ENCODE assay signal across 12 cellular contexts in genomic region chr2:236661762-236662110, GRCh38.
A peak's percentile ranks its signal among the peaks of the same experiment; 100 is the strongest.
DNase-seq lines count a peak whose midpoint lies in the region; ATAC-seq and TF ChIP-seq lines count a peak whose summit lies in the region.
"Had no signal": no experiment of that assay in that cellular context is flagged by ENCODE, and none has a peak within 500 bp of the region (broad histone marks: within the 10 kb centered on the region; RNA-seq: fewer than 3 reads in every experiment).

No MANE protein-coding gene starts in this region.

- H2BK120ac ChIP-seq in neuronal stem cell (ENCODE audit: low read depth, low read length) = no peak overlapping the region

- no peaks in the 10 kb centered on the region for H3K79me2 ChIP-seq in ACC112 (ENCODE audit: control insufficient read depth, insufficient read depth, low read length, unreplicated experiment)

- H3K9ac ChIP-seq in neuronal stem cell (ENCODE audit: low read depth, low read length, poor library complexity) = no peak overlapping the region

- H3K27me3 ChIP-seq in ACC112 (ENCODE audit: insufficient read depth, low read length) (no peaks in the 10 kb centered on the region), neuronal stem cell (ENCODE audit: control insufficient read depth in 3 of 3, insufficient read depth in 3 of 3, low read depth in 1 of 3, low read length in 3 of 3) (no peaks in the 10 kb centered on the region)

- H2BK15ac ChIP-seq in neuronal stem cell (ENCODE audit: low read length) = no peak overlapping the region

- peaks cover 0 to 19% of the 10 kb centered on the region in 2 donors for H3K9me3 ChIP-seq in neuronal stem cell (replicated peaks in 1 of 2; ENCODE audit: control insufficient read depth in 2 of 2, insufficient read depth in 1 of 2, low read depth in 1 of 2, low read length in 2 of 2)

- no peak overlapping the region for H2BK12ac ChIP-seq in neuronal stem cell (ENCODE audit: low read length)

- no peak overlapping the region for H3K23ac ChIP-seq in neuronal stem cell (ENCODE audit: low read depth, low read length, poor library complexity)

- H3K27ac ChIP-seq in ACC112 (ENCODE audit: low read depth, low read length) (peak overlapping the region; percentile 91), VCaP (peak overlapping the region; percentile 76), neuronal stem cell (replicated peaks; ENCODE audit: low read length) (peak overlapping the region; percentile 68), caudate nucleus (ENCODE audit: low read depth, low read length) (no peak overlapping the region)

- H3K4me1 ChIP-seq in ACC112 (ENCODE audit: control insufficient read depth, insufficient read depth, low read length, unreplicated experiment) (peaks cover 47% of the 10 kb centered on the region), neuronal stem cell (ENCODE audit: control insufficient read depth in 2 of 2, insufficient read depth in 1 of 2, low read depth in 1 of 2, low read length in 2 of 2) (peaks cover 10 to 12% of the 10 kb centered on the region in 2 donors)

- no peak overlapping the region for H4K91ac ChIP-seq in neuronal stem cell (ENCODE audit: low read depth, low read length, poor library complexity)

- no peak overlapping the region for H2BK5ac ChIP-seq in neuronal stem cell (ENCODE audit: low read length)

- no peak overlapping the region for H3K14ac ChIP-seq in neuronal stem cell (ENCODE audit: low read length)

- H3K79me1 ChIP-seq in neuronal stem cell (ENCODE audit: low read depth, low read length) = no peaks in the 10 kb centered on the region

- TF ChIP-seq CTCF in VCaP (conservative IDR thresholded peaks at IDR 0.05) (no peak), fibroblast of villous mesenchyme (IDR thresholded peaks at IDR 0.05; ENCODE audit: insufficient read depth, low read depth, low read length) (no peak)

- H3K18ac ChIP-seq in neuronal stem cell (ENCODE audit: low read length) = no peak overlapping the region

- H2AFZ ChIP-seq in ACC112 (ENCODE audit: low read length, unreplicated experiment) (peak overlapping the region; percentile 51), neuronal stem cell (ENCODE audit: low read length) (peak overlapping the region; percentile 66)

- H2AK5ac ChIP-seq in neuronal stem cell (ENCODE audit: low read depth, low read length) = no peak overlapping the region

- H3K4me3 ChIP-seq in ACC112 (ENCODE audit: low read depth, low read length) (peak overlapping the region; percentile 48; the same call in 1 of the 2 replicates), fibroblast of villous mesenchyme (ENCODE audit: low read depth, low read length) (no peak overlapping the region), neuronal stem cell (ENCODE audit: low read length in 2 of 2) (no peak overlapping the region)
- H3K4me3 ChIP-seq: GM12878 had no signal

- DNase-seq in fibroblast of villous mesenchyme (ENCODE audit: low read depth) = peak; percentile 31
- no peak for DNase-seq in neuronal stem cell (ENCODE audit: low spot score)
- no peak for DNase-seq in caudate nucleus (lab: John Stamatoyannopoulos, UW)
- no peak for DNase-seq in OCI-M1 (lab: John Stamatoyannopoulos, UW)
- DNase-seq in stimulated activated naive CD8-positive, alpha-beta T cell treated with anti-CD3 and anti-CD28 coated beads, Interleukin-15, Interleukin-2, amounts not matched to agents 100 U/mL and 50 U/mL, for 24 hours = no peak
- DNase-seq: activated naive CD4-positive, alpha-beta T cell treated with Interleukin-2 at 50 U/mL for 16 hours; Kasumi-1; NCI-H2081 had no signal

- no peak for ATAC-seq in GM21367 (IDR thresholded peaks at IDR 0.05; ENCODE audit: unreplicated experiment)
- no peak for ATAC-seq in stimulated activated naive CD8-positive, alpha-beta T cell treated with anti-CD3 and anti-CD28 coated beads, Interleukin-15, Interleukin-2, amounts not matched to agents 100 U/mL and 50 U/mL, for 24 hours
- ATAC-seq: GM12878 had no signal

- no peak overlapping the region for H4K8ac ChIP-seq in neuronal stem cell (ENCODE audit: low read depth, low read length)

- no peak overlapping the region for H3K4me2 ChIP-seq in neuronal stem cell (ENCODE audit: insufficient read depth, low read length, poor library complexity, severe bottlenecking)

- WGBS in neuronal stem cell (ENCODE audit: extremely low coverage in 2 of 2, insufficient read length in 2 of 2, insufficient replicate concordance in 1 of 2), 2 donors = no CpG with 5 or more reads among the region's 2 CpGs

- no peak overlapping the region for H3K4ac ChIP-seq in neuronal stem cell (ENCODE audit: low read length)

- H3K36me3 ChIP-seq in ACC112 (ENCODE audit: insufficient read depth, low read length) (no peaks in the 10 kb centered on the region), neuronal stem cell (replicated peaks in 1 of 2; ENCODE audit: control insufficient read depth in 2 of 2, insufficient read depth in 2 of 2, low read length in 2 of 2) (no peaks in the 10 kb centered on the region)
